14 cellular contexts compared by ENCODE assay signal in genomic region chr19:8610928-8611284, GRCh38. TPM values are rescaled to one million over a fixed set of nuclear protein-coding genes. Genes with fewer than 3 reads are reported as not detected.
DNase-seq lines count a peak whose midpoint lies in the region; ATAC-seq and TF ChIP-seq lines count a peak whose summit lies in the region.
"Had no signal": no experiment of that assay in that cellular context is flagged by ENCODE, and none has a peak within 500 bp of the region (broad histone marks: within the 10 kb centered on the region; RNA-seq: fewer than 3 reads in every experiment).

No MANE protein-coding gene starts in this region.

- H3K4me3 Mint-ChIP-seq in MCF 10A (ENCODE audit: unreplicated experiment) (no peak overlapping the region), nephron progenitor cell (peak overlapping the region; percentile 47)

- H3K9me3 ChIP-seq in breast epithelium, result no peaks in the 10 kb centered on the region

- H3K4me1 Mint-ChIP-seq in MCF 10A (ENCODE audit: insufficient read depth, unreplicated experiment) (peaks cover 26% of the 10 kb centered on the region), nephron progenitor cell (peaks cover 40% of the 10 kb centered on the region)

- POLR2A ChIA-PET in MCF 10A (lab: Yijun Ruan, JAX), result no interaction called here

- peaks cover 7% of the 10 kb centered on the region for H3K36me3 Mint-ChIP-seq in MCF 10A (ENCODE audit: insufficient read depth, unreplicated experiment)
- peaks cover 26% of the 10 kb centered on the region for H3K36me3 Mint-ChIP-seq in nephron progenitor cell (ENCODE audit: low read depth)
- peaks cover 7 to 22% of the 10 kb centered on the region in 2 donors for H3K36me3 Mint-ChIP-seq in activated naive CD4-positive, alpha-beta T cell treated with anti-CD3 and anti-CD28 coated beads, Interleukin-2, amount 50 U/mL, for 72 hours

- H3K36me3 ChIP-seq in breast epithelium (no peaks in the 10 kb centered on the region), urinary bladder (ENCODE audit: insufficient read depth) (no peaks in the 10 kb centered on the region)

- H3K27ac ChIP-seq in breast epithelium (peak overlapping the region; percentile 55 to 72), cingulate gyrus (ENCODE audit: low read depth, low read length) (peak overlapping the region; percentile 29), urinary bladder (ENCODE audit: low read depth) (no peak overlapping the region)

- intact Hi-C loops in breast epithelium (cut with DNase I; ENCODE audit: low total_unique reads), result no loop called here
- intact Hi-C loops in MCF 10A (cut with micrococcal nuclease), result no loop called here

- H3K4me3 ChIP-seq in breast epithelium (peak overlapping the region; percentile 60 to 85 (median 66)), urinary bladder (ENCODE audit: low read depth, low read length) (peak overlapping the region; percentile 79)
- H3K4me3 ChIP-seq: GM12878 had no signal

- TF ChIP-seq POLR2A in breast epithelium (IDR thresholded peaks at IDR 0.05), result no peak

- BruUV-seq in MCF 10A (replicated peaks; lab: Mats Ljungman, UMichigan), result no TSS peak

- peaks cover 11% of the 10 kb centered on the region for H3K27me3 Mint-ChIP-seq in MCF 10A (ENCODE audit: insufficient read depth, unreplicated experiment)
- H3K27me3 Mint-ChIP-seq in nephron progenitor cell (ENCODE audit: low read depth, poor library complexity), result peaks cover 6% of the 10 kb centered on the region
- H3K27me3 Mint-ChIP-seq: stimulated activated naive CD8-positive, alpha-beta T cell treated with anti-CD3 and anti-CD28 coated beads, Interleukin-15, amount 100 ng/mL, for 72 hours had no signal

- CTCF ChIA-PET in MCF 10A (lab: Yijun Ruan, JAX), result no interaction called here

- no peak for DNase-seq in breast epithelium (ENCODE audit: low spot score in 2 of 2)
- DNase-seq in MCF 10A (ENCODE audit: unreplicated experiment), result no peak
- no peak for DNase-seq in nephron progenitor cell
- DNase-seq in activated naive CD4-positive, alpha-beta T cell treated with anti-CD3 and anti-CD28 coated beads, Interleukin-2, amount 50 U/mL, for 72 hours (ENCODE audit: low spot score in 2 of 2), result no peak
- no peak for DNase-seq in NCI-H524 (lab: John Stamatoyannopoulos, UW)
- no peak for DNase-seq in NCI-H146 (lab: John Stamatoyannopoulos, UW)
- DNase-seq: 8988T, DMS53, NCI-H187 had no signal

- TF ChIP-seq CTCF in breast epithelium (IDR thresholded peaks at IDR 0.05) (no peak), MCF 10A (IDR thresholded peaks at IDR 0.05; ENCODE audit: unreplicated experiment) (no peak), nephron progenitor cell (IDR thresholded peaks at IDR 0.05) (no peak)

- no peaks in the 10 kb centered on the region for H3K27me3 ChIP-seq in breast epithelium

- H3K27ac Mint-ChIP-seq in MCF 10A (ENCODE audit: low read depth, unreplicated experiment) (no peak overlapping the region), nephron progenitor cell (no peak overlapping the region)
- H3K27ac Mint-ChIP-seq in activated naive CD4-positive, alpha-beta T cell treated with anti-CD3 and anti-CD28 coated beads, Interleukin-2, amount 50 U/mL, for 72 hours, result no peak overlapping the region

- ATAC-seq in activated naive CD4-positive, alpha-beta T cell treated with anti-CD3 and anti-CD28 coated beads, Interleukin-2, amount 50 U/mL, for 72 hours, result no peak
- ATAC-seq: GM12878 had no signal

- H3K4me1 ChIP-seq in breast epithelium (peaks cover 0 to 3% of the 10 kb centered on the region in 2 donors), urinary bladder (ENCODE audit: insufficient read depth) (no peaks in the 10 kb centered on the region)

- 5% methylated on average over 9 of the region's 9 CpGs for WGBS in urinary bladder

- H3K9me3 Mint-ChIP-seq in MCF 10A (ENCODE audit: unreplicated experiment), result no peaks in the 10 kb centered on the region
- peaks cover 8% of the 10 kb centered on the region for H3K9me3 Mint-ChIP-seq in nephron progenitor cell
- H3K9me3 Mint-ChIP-seq in activated naive CD4-positive, alpha-beta T cell treated with anti-CD3 and anti-CD28 coated beads, Interleukin-2, amount 50 U/mL, for 72 hours, result no peaks in the 10 kb centered on the region
- H3K9me3 Mint-ChIP-seq: stimulated activated naive CD8-positive, alpha-beta T cell treated with anti-CD3 and anti-CD28 coated beads, Interleukin-15, amount 100 ng/mL, for 72 hours had no signal

RNA-seq across cellular contexts. Expression of gene ADAMTS10, which starts 0.4 kb away (rescaled TPM):
- total RNA-seq in breast epithelium (10 to 100 TPM; 23.4 to 68.2 (median 48.2) TPM), MCF 10A (2022) (not detected in 2 replicates), urinary bladder (44.3 TPM)
- 26.4 TPM for polyA plus RNA-seq in urinary bladder
- total RNA-seq in activated naive CD4-positive, alpha-beta T cell treated with anti-CD3 and anti-CD28 coated beads, Interleukin-2, amount 50 U/mL, for 72 hours, result 10 to 100 TPM in 1 of 2 donors, 1 to 10 TPM in 1; 5.1 to 11.3 TPM

RNA-seq across cellular contexts. Expression of gene NFILZ, which starts 19.5 kb away (rescaled TPM):
- total RNA-seq in breast epithelium, result not detected
- not detected in 2 replicates for total RNA-seq in MCF 10A (2022)
- not detected for total RNA-seq in urinary bladder
- not detected for polyA plus RNA-seq in urinary bladder
- total RNA-seq in activated naive CD4-positive, alpha-beta T cell treated with anti-CD3 and anti-CD28 coated beads, Interleukin-2, amount 50 U/mL, for 72 hours, result not detected
- total RNA-seq: chondrocyte, GM12878 had no signal
- polyA plus RNA-seq: GM12878 had no signal

RNA-seq across cellular contexts. Expression of gene MYO1F, which starts 33.7 kb away (rescaled TPM):
- total RNA-seq in breast epithelium (10 to 100 TPM in 2 of 3 donors, 1 to 10 TPM in 1; 8.5 to 31.0 (median 11.3) TPM), MCF 10A (2022) (0.16 and 0.27 TPM in 2 replicates), urinary bladder (7.5 TPM)
- 7.7 TPM for polyA plus RNA-seq in urinary bladder
- total RNA-seq in activated naive CD4-positive, alpha-beta T cell treated with anti-CD3 and anti-CD28 coated beads, Interleukin-2, amount 50 U/mL, for 72 hours, result 10 to 100 TPM; 12.4 to 16.2 TPM
